Comparison of ENCODE assay signal across 9 cellular contexts in the genomic region with DNA sequence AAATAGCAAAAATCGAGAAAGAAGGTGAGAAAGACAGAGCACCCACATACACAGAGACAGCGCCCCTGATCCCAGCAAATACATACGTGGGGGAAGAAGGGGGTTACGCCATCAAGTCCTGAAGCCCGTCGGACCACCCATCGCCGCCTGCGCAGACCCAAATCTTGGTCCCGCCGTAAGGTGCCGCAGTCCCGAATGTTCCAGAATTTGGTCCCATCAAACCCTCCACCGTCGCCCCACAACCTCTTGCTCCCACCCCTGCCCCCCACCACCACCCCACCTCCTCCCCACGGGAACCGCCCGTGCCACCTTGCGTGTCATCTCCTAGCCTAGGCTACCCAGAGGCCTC.
A peak's percentile ranks its signal among the peaks of the same experiment; 100 is the strongest.
DNase-seq lines count a peak whose midpoint lies in the region; ATAC-seq and TF ChIP-seq lines count a peak whose summit lies in the region.
"Had no signal": no experiment of that assay in that cellular context is flagged by ENCODE, and none has a peak within 500 bp of the region (broad histone marks: within the 10 kb centered on the region; RNA-seq: fewer than 3 reads in every experiment).

No MANE protein-coding gene starts in this region.

- TF ChIP-seq POLR2A in heart left ventricle (IDR thresholded peaks at IDR 0.05), result no peak

- H3K9me3 ChIP-seq in heart left ventricle, result no peaks in the 10 kb centered on the region
- no peaks in the 10 kb centered on the region for H3K9me3 ChIP-seq in skeletal muscle satellite cell (replicated peaks; ENCODE audit: low read length)

- peak overlapping the region; percentile 70 for H3K9ac ChIP-seq in skeletal muscle satellite cell (ENCODE audit: low read depth, low read length)

- H3K4me3 Mint-ChIP-seq in Calu3 (ENCODE audit: low read depth, unreplicated experiment), result peak overlapping the region; percentile 73
- peak overlapping the region; percentile 73 for H3K4me3 Mint-ChIP-seq in activated T-helper 2 cell treated with anti-CD3 and anti-CD28 coated beads, Interferon-gamma antibody, Interleukin-2, Interleukin-4, amounts not matched to agents 10 μg/mL and 5 μg/mL and 100 μg/mL, durations not matched to agents 14 hours and 24 hours and 36 hours (ENCODE audit: low read depth)

- peak overlapping the region; percentile 96 for H3K27ac Mint-ChIP-seq in Calu3 (ENCODE audit: unreplicated experiment)
- peak overlapping the region; percentile 94 for H3K27ac Mint-ChIP-seq in activated T-helper 2 cell treated with anti-CD3 and anti-CD28 coated beads, Interferon-gamma antibody, Interleukin-2, Interleukin-4, amounts not matched to agents 10 μg/mL and 5 μg/mL and 100 μg/mL, durations not matched to agents 14 hours and 24 hours and 36 hours

- peak overlapping the region; percentile 91 to 100 (median 98) for H3K27ac ChIP-seq in heart left ventricle
- H3K27ac ChIP-seq in brain microvascular endothelial cell, result no peak overlapping the region

- CTCF ChIA-PET in Calu3 (lab: Charles Lee), result interaction anchor here (0.6 to 2.6 kb wide), 10 partner anchors 10 to 378 kb away, joined by 3 to 25 read pairs (median 4); no protein-coding TSS in a partner anchor

- no TSS peak for BruUV-seq in Calu3 (replicated peaks; lab: Mats Ljungman, UMichigan)

- no peak for DNase-seq in Calu3
- DNase-seq in activated T-helper 2 cell treated with anti-CD3 and anti-CD28 coated beads, Interferon-gamma antibody, Interleukin-2, Interleukin-4, amounts not matched to agents 10 μg/mL and 5 μg/mL and 100 μg/mL, durations not matched to agents 14 hours and 24 hours and 36 hours (ENCODE audit: low spot score), result no peak
- DNase-seq in heart left ventricle, result no peak
- no peak for DNase-seq in brain microvascular endothelial cell
- DNase-seq in HuH-7.5 (ENCODE audit: low spot score), result no peak
- DNase-seq: NCI-H748 treated with DMSO at 0.1 percent for 48 hours had no signal

- no peak for TF ChIP-seq CTCF in Calu3 (IDR thresholded peaks at IDR 0.05; ENCODE audit: unreplicated experiment)
- no peak for TF ChIP-seq CTCF in heart left ventricle (IDR thresholded peaks at IDR 0.05)
- no peak for TF ChIP-seq CTCF in brain microvascular endothelial cell (IDR thresholded peaks at IDR 0.05; ENCODE audit: low read depth, low read length, missing control alignments)

- in situ Hi-C loops in brain microvascular endothelial cell (cut with HindIII; ENCODE audit: low pct_ligation_motif_present, low sequenced_read_pairs), result no loop called here

- no peaks in the 10 kb centered on the region for H3K9me3 Mint-ChIP-seq in Calu3 (ENCODE audit: low read depth, unreplicated experiment)
- no peaks in the 10 kb centered on the region for H3K9me3 Mint-ChIP-seq in activated T-helper 2 cell treated with anti-CD3 and anti-CD28 coated beads, Interferon-gamma antibody, Interleukin-2, Interleukin-4, amounts not matched to agents 10 μg/mL and 5 μg/mL and 100 μg/mL, durations not matched to agents 14 hours and 24 hours and 36 hours

- intact Hi-C loops in Calu3 (cut with micrococcal nuclease; ENCODE audit: unreplicated experiment) (no loop called here), heart left ventricle (cut with DNase I) (loop anchor here in 1 of 10 donors (10.0 kb wide), 1 partner anchor 141 kb away; no protein-coding TSS in a partner anchor)
- intact Hi-C loops in activated T-helper 2 cell treated with anti-CD3 and anti-CD28 coated beads, Interferon-gamma antibody, Interleukin-2, Interleukin-4, amounts not matched to agents 10 μg/mL and 5 μg/mL and 100 μg/mL, durations not matched to agents 14 hours and 24 hours and 36 hours (cut with micrococcal nuclease), result no loop called here

- 40 to 66% (median 50%) methylated on average over 16 to 19 of the region's 19 CpGs for WGBS in heart left ventricle, 4 donors

- H3K4me2 ChIP-seq in skeletal muscle satellite cell (ENCODE audit: low read length), result peak overlapping the region; percentile 78

- peaks cover 0 to 30% (median 19%) of the 10 kb centered on the region in 9 donors for H3K36me3 ChIP-seq in heart left ventricle
- peaks cover 2% of the 10 kb centered on the region for H3K36me3 ChIP-seq in skeletal muscle satellite cell (ENCODE audit: insufficient read depth, low read length)
- no peaks in the 10 kb centered on the region for H3K36me3 ChIP-seq in brain microvascular endothelial cell (replicated peaks)

- ATAC-seq in heart left ventricle, result peak in 1 of 4 donors; percentile 1
- ATAC-seq in HG03342 (IDR thresholded peaks at IDR 0.05; ENCODE audit: unreplicated experiment), result no peak
- ATAC-seq in HG02852 (IDR thresholded peaks at IDR 0.05; ENCODE audit: unreplicated experiment), result no peak

- peak overlapping the region; percentile 51 to 92 (median 75) for H3K4me3 ChIP-seq in heart left ventricle
- peak overlapping the region; percentile 68 for H3K4me3 ChIP-seq in skeletal muscle satellite cell (ENCODE audit: low read length)
- H3K4me3 ChIP-seq in brain microvascular endothelial cell (ENCODE audit: low read depth, low read length), result no peak overlapping the region

- peaks cover 13 to 92% (median 78%) of the 10 kb centered on the region in 12 donors for H3K4me1 ChIP-seq in heart left ventricle
- H3K4me1 ChIP-seq in skeletal muscle satellite cell (ENCODE audit: control insufficient read depth, insufficient read depth, low read length), result peaks cover 70% of the 10 kb centered on the region

- H3K4me1 Mint-ChIP-seq in Calu3 (ENCODE audit: low read depth, unreplicated experiment), result peaks cover 74% of the 10 kb centered on the region
- peaks cover 64% of the 10 kb centered on the region for H3K4me1 Mint-ChIP-seq in activated T-helper 2 cell treated with anti-CD3 and anti-CD28 coated beads, Interferon-gamma antibody, Interleukin-2, Interleukin-4, amounts not matched to agents 10 μg/mL and 5 μg/mL and 100 μg/mL, durations not matched to agents 14 hours and 24 hours and 36 hours (ENCODE audit: low read depth)

- peaks cover 46% of the 10 kb centered on the region for H3K36me3 Mint-ChIP-seq in Calu3 (ENCODE audit: insufficient read depth, unreplicated experiment)
- H3K36me3 Mint-ChIP-seq in activated T-helper 2 cell treated with anti-CD3 and anti-CD28 coated beads, Interferon-gamma antibody, Interleukin-2, Interleukin-4, amounts not matched to agents 10 μg/mL and 5 μg/mL and 100 μg/mL, durations not matched to agents 14 hours and 24 hours and 36 hours (ENCODE audit: low read depth), result peaks cover 32% of the 10 kb centered on the region

- H3K27me3 Mint-ChIP-seq in Calu3 (ENCODE audit: unreplicated experiment), result no peaks in the 10 kb centered on the region
- H3K27me3 Mint-ChIP-seq in activated T-helper 2 cell treated with anti-CD3 and anti-CD28 coated beads, Interferon-gamma antibody, Interleukin-2, Interleukin-4, amounts not matched to agents 10 μg/mL and 5 μg/mL and 100 μg/mL, durations not matched to agents 14 hours and 24 hours and 36 hours (ENCODE audit: low read depth), result no peaks in the 10 kb centered on the region

- H3K27me3 ChIP-seq in heart left ventricle (no peaks in the 10 kb centered on the region), skeletal muscle satellite cell (ENCODE audit: control insufficient read depth, insufficient read depth, low read length) (no peaks in the 10 kb centered on the region), brain microvascular endothelial cell (replicated peaks) (no peaks in the 10 kb centered on the region)
